Comparison of ENCODE assay signal across 9 cellular contexts in the genomic region with DNA sequence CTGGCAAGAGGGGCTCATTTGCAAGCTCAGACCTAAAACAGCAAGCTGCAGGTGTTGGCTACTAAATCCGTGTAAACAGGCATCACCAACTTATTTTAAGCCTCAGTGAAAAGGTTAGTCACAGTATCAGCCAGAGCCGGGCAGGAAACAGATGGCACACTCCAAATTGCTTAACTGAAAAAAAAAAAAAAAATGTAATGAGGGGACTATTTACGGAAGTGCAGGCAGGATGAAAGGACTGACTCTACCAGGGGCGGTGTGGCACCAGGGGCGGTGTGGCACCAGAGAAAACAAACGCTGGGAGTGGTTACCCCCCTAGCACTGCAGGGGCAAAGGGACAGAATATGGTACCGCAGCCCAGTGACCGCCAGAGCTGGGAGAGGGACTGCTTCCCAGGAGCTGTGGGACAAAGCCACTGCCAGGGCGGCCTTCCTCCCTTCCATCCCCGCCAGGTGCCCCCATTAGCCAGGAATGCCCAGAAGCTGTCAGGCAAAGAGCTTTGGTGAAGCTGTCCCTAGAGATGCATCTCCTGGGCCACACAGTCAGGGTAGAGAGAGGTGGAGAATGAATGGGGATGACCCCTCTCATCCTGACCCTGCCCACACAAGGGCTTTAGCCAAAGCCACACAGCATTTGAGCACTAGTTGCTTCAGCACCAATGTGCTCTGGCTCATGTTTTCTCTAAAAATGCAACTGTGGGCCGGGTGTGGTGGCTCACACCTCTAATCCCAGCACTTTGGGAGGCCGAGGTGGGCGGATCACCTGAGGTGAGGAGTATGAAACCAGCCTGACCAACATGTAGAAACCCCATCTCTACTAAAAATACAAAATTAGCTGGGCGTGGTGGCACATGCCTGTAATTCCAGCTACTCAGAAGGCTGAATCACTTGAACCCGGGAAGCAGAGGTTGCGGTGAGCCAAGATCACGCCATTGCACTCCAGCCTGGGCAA. TPM values are rescaled to one million over a fixed set of nuclear protein-coding genes. Genes with fewer than 3 reads are reported as not detected.
A peak's percentile ranks its signal among the peaks of the same experiment; 100 is the strongest.
DNase-seq lines count a peak whose midpoint lies in the region; ATAC-seq, FAIRE-seq and TF ChIP-seq lines count a peak whose summit lies in the region.
"Had no signal": no experiment of that assay in that cellular context is flagged by ENCODE, and none has a peak within 500 bp of the region (broad histone marks: within the 10 kb centered on the region; RNA-seq: fewer than 3 reads in every experiment).

No MANE protein-coding gene starts in this region.

- peak overlapping the region; percentile 45 for H2BK5ac ChIP-seq in neuronal stem cell (ENCODE audit: low read length)

- H3K27me3 Mint-ChIP-seq in CD4-positive, alpha-beta memory T cell: no peaks in the 10 kb centered on the region
- peaks cover 5% of the 10 kb centered on the region for H3K27me3 Mint-ChIP-seq in neural progenitor cell (ENCODE audit: insufficient read depth, low read depth)

- no peaks in the 10 kb centered on the region for H3K9me3 ChIP-seq in CD4-positive, alpha-beta memory T cell (ENCODE audit: control insufficient read depth in 1 of 2, low read length in 2 of 2)
- H3K9me3 ChIP-seq in neuronal stem cell (replicated peaks in 1 of 2; ENCODE audit: control insufficient read depth in 2 of 2, insufficient read depth in 1 of 2, low read depth in 1 of 2, low read length in 2 of 2): no peaks in the 10 kb centered on the region
- no peaks in the 10 kb centered on the region for H3K9me3 ChIP-seq in neural progenitor cell (ENCODE audit: low read depth)

- H2BK12ac ChIP-seq in neuronal stem cell (ENCODE audit: low read length): no peak overlapping the region

- H3K9me3 Mint-ChIP-seq in CD4-positive, alpha-beta memory T cell: no peaks in the 10 kb centered on the region
- H3K9me3 Mint-ChIP-seq in neural progenitor cell: no peaks in the 10 kb centered on the region

- H2BK120ac ChIP-seq in neuronal stem cell (ENCODE audit: low read depth, low read length): no peak overlapping the region

- H3K4ac ChIP-seq in neuronal stem cell (ENCODE audit: low read length): peak overlapping the region; percentile 42

- no CpG with 5 or more reads among the region's 17 CpGs for WGBS in neuronal stem cell (ENCODE audit: extremely low coverage in 2 of 2, insufficient read length in 2 of 2, insufficient replicate concordance in 1 of 2), 2 donors

- no peak overlapping the region for H3K23ac ChIP-seq in neuronal stem cell (ENCODE audit: low read depth, low read length, poor library complexity)

- no peak for FAIRE-seq in bronchial epithelial cell (lab: Jason Lieb, UNC)
- FAIRE-seq: colon had no signal

- H3K4me1 Mint-ChIP-seq in CD4-positive, alpha-beta memory T cell: peaks cover 0 to 5% (median under 1%) of the 10 kb centered on the region in 4 donors
- peaks cover 28% of the 10 kb centered on the region for H3K4me1 Mint-ChIP-seq in neural progenitor cell

- peaks cover 10% of the 10 kb centered on the region for H3F3A ChIP-seq in neural progenitor cell (ENCODE audit: low read depth)

- DNase-seq in CD4-positive, alpha-beta memory T cell: peak in 3 of 5 donors; percentile 0 to 8 (median 6)
- DNase-seq in NCI-H748 treated with DMSO at 0.1 percent for 48 hours (lab: John Stamatoyannopoulos, UW) (peak; percentile 63), bronchial epithelial cell (ENCODE audit: low read depth) (peak; percentile 56), neuronal stem cell (ENCODE audit: low spot score) (no peak), SW 1271 (lab: John Stamatoyannopoulos, UW) (no peak), neural progenitor cell (ENCODE audit: low spot score) (no peak)

- CTCF ChIA-PET in CD4-positive, alpha-beta memory T cell (lab: Charles Lee; ENCODE audit: partially characterized antibody): interaction anchor here (1.1 to 1.3 kb wide), 3 partner anchors 11 to 48 kb away, joined by 3 to 4 read pairs (median 3); partner anchors contain the start of gene SIRT5

- no peaks in the 10 kb centered on the region for H3K27me3 ChIP-seq in CD4-positive, alpha-beta memory T cell (ENCODE audit: insufficient read depth, low read length)
- H3K27me3 ChIP-seq in bronchial epithelial cell (ENCODE audit: control insufficient read depth, insufficient read depth, low read length) (no peaks in the 10 kb centered on the region), neuronal stem cell (ENCODE audit: control insufficient read depth in 3 of 3, insufficient read depth in 3 of 3, low read depth in 1 of 3, low read length in 3 of 3) (peaks cover 0 to 5% (median 0%) of the 10 kb centered on the region in 3 experiments), neural progenitor cell (no peaks in the 10 kb centered on the region)

- TF ChIP-seq CTCF in bronchial epithelial cell (IDR thresholded peaks at IDR 0.05; ENCODE audit: insufficient read depth, low read length, severe bottlenecking) (no peak), neural progenitor cell (IDR thresholded peaks at IDR 0.05) (no peak)

- no peaks in the 10 kb centered on the region for H3K79me1 ChIP-seq in neuronal stem cell (ENCODE audit: low read depth, low read length)

- no peak overlapping the region for H3K14ac ChIP-seq in neuronal stem cell (ENCODE audit: low read length)

- POLR2A ChIA-PET in CD4-positive, alpha-beta memory T cell (lab: Charles Lee; ENCODE audit: partially characterized antibody): no interaction called here

- H2AFZ ChIP-seq in neuronal stem cell (ENCODE audit: low read length): no peak overlapping the region
- no peak overlapping the region for H2AFZ ChIP-seq in neural progenitor cell (replicated peaks)

- no peak overlapping the region for H3K27ac ChIP-seq in CD4-positive, alpha-beta memory T cell (ENCODE audit: low read depth, low read length)
- H3K27ac ChIP-seq in neuronal stem cell (replicated peaks; ENCODE audit: low read length) (no peak overlapping the region), neural progenitor cell (no peak overlapping the region)

- H3K9ac ChIP-seq in neuronal stem cell (ENCODE audit: low read depth, low read length, poor library complexity): no peak overlapping the region
- no peak overlapping the region for H3K9ac ChIP-seq in neural progenitor cell

- H2AK5ac ChIP-seq in neuronal stem cell (ENCODE audit: low read depth, low read length): no peak overlapping the region

- no peak overlapping the region for H4K91ac ChIP-seq in neuronal stem cell (ENCODE audit: low read depth, low read length, poor library complexity)

- no peaks in the 10 kb centered on the region for H3K79me2 ChIP-seq in neural progenitor cell (ENCODE audit: low read depth)

- no peak overlapping the region for H4K8ac ChIP-seq in neuronal stem cell (ENCODE audit: low read depth, low read length)

- H3K4me3 Mint-ChIP-seq in CD4-positive, alpha-beta memory T cell: no peak overlapping the region
- H3K4me3 Mint-ChIP-seq in neural progenitor cell: no peak overlapping the region

- no peaks in the 10 kb centered on the region for H3K4me1 ChIP-seq in CD4-positive, alpha-beta memory T cell (ENCODE audit: insufficient read depth, low read length)
- H3K4me1 ChIP-seq in neuronal stem cell (ENCODE audit: control insufficient read depth in 2 of 2, insufficient read depth in 1 of 2, low read depth in 1 of 2, low read length in 2 of 2): peaks cover 3 to 7% of the 10 kb centered on the region in 2 donors
- H3K4me1 ChIP-seq in neural progenitor cell: peaks cover 17% of the 10 kb centered on the region

- H3K4me2 ChIP-seq in neuronal stem cell (ENCODE audit: insufficient read depth, low read length, poor library complexity, severe bottlenecking) (no peak overlapping the region), neural progenitor cell (no peak overlapping the region)

- no peak overlapping the region for H2BK15ac ChIP-seq in neuronal stem cell (ENCODE audit: low read length)

- H3K36me3 Mint-ChIP-seq in CD4-positive, alpha-beta memory T cell: no peaks in the 10 kb centered on the region
- H3K36me3 Mint-ChIP-seq in neural progenitor cell: no peaks in the 10 kb centered on the region

- H3K27ac Mint-ChIP-seq in CD4-positive, alpha-beta memory T cell: no peak overlapping the region
- no peak overlapping the region for H3K27ac Mint-ChIP-seq in neural progenitor cell

- no peaks in the 10 kb centered on the region for H3K36me3 ChIP-seq in CD4-positive, alpha-beta memory T cell (ENCODE audit: insufficient read depth, low read length)
- H3K36me3 ChIP-seq in bronchial epithelial cell (ENCODE audit: control insufficient read depth, insufficient read depth, low read length) (no peaks in the 10 kb centered on the region), neuronal stem cell (replicated peaks in 1 of 2; ENCODE audit: control insufficient read depth in 2 of 2, insufficient read depth in 2 of 2, low read length in 2 of 2) (no peaks in the 10 kb centered on the region), neural progenitor cell (no peaks in the 10 kb centered on the region)

- peak; percentile 70 for ATAC-seq in GM19043 (IDR thresholded peaks at IDR 0.05; ENCODE audit: low read depth, unreplicated experiment)
- peak; percentile 81 for ATAC-seq in HG03280 (IDR thresholded peaks at IDR 0.05; ENCODE audit: unreplicated experiment)

- no peak overlapping the region for H3K4me3 ChIP-seq in CD4-positive, alpha-beta memory T cell (ENCODE audit: low read length in 2 of 2)
- H3K4me3 ChIP-seq in bronchial epithelial cell (ENCODE audit: low read depth, low read length) (no peak overlapping the region), neuronal stem cell (ENCODE audit: low read length in 2 of 2) (no peak overlapping the region), neural progenitor cell (no peak overlapping the region)

- intact Hi-C loops in CD4-positive, alpha-beta memory T cell (cut with micrococcal nuclease): no loop called here

- H3K18ac ChIP-seq in neuronal stem cell (ENCODE audit: low read length): peak overlapping the region; percentile 71

- no peaks in the 10 kb centered on the region for H4K20me1 ChIP-seq in neural progenitor cell (ENCODE audit: low read depth)

RNA-seq across cellular contexts. Expression of gene GFOD1, which starts 39.6 kb away (rescaled TPM):
- total RNA-seq in CD4-positive, alpha-beta memory T cell: 1 to 10 TPM in 1 of 2 experiments, under 1 TPM in 1; 0.97 to 1.1 TPM
- polyA plus RNA-seq in CD4-positive, alpha-beta memory T cell: under 1 TPM in 1 of 2 donors, not detected in 1; 0.95 TPM
- total RNA-seq in bronchial epithelial cell: 16.3 and 20.6 TPM in 2 replicates
- 1.3 TPM for polyA plus RNA-seq in neuronal stem cell (2013, experiment 1 of 2)
- 1.4 TPM for polyA plus RNA-seq in neuronal stem cell (2013, experiment 2 of 2)
- 1.8 and 2.1 TPM in 2 replicates for total RNA-seq in neural progenitor cell (ENCODE audit: low replicate concordance)

RNA-seq across cellular contexts. Expression of gene SIRT5, which starts 47.4 kb away (rescaled TPM):
- 10 to 100 TPM; 18.9 to 20.6 TPM for total RNA-seq in CD4-positive, alpha-beta memory T cell
- 10 to 100 TPM; 13.2 to 17.0 TPM for polyA plus RNA-seq in CD4-positive, alpha-beta memory T cell
- 10.8 and 15.7 TPM in 2 replicates for total RNA-seq in bronchial epithelial cell
- 8.5 TPM for polyA plus RNA-seq in neuronal stem cell (2013, experiment 1 of 2)
- 9.1 TPM for polyA plus RNA-seq in neuronal stem cell (2013, experiment 2 of 2)
- 14.3 and 18.2 TPM in 2 replicates for total RNA-seq in neural progenitor cell (ENCODE audit: low replicate concordance)

Comparison
In these comparisons a context has a peak if more than half of its experiments do, and no peak if none do; other contexts are left out.
1. DNase-seq: peak in CD4-positive, alpha-beta memory T cell (3 of 5), NCI-H748 treated with DMSO at 0.1 percent for 48 hours (single experiment) and bronchial epithelial cell (single experiment); none in neuronal stem cell (single experiment), SW 1271 (0 of 2) and neural progenitor cell (single experiment).